1 cellular context compared by ENCODE assay signal in genomic region chr14:105414456-105415371, GRCh38.
TF ChIP-seq lines count a peak whose summit lies in the region.

No MANE protein-coding gene starts in this region.

TF ChIP-seq in SK-N-SH, 30 proteins besides CTCF, POLR2A, EP300 and RAD21:
- TF ChIP-seq MAX (IDR thresholded peaks at IDR 0.05; ENCODE audit: low read depth) = peak; percentile 23; the same call in 1 of the 2 replicates
- TF ChIP-seq MXI1 (IDR thresholded peaks at IDR 0.05; ENCODE audit: low read depth, low read length) = peak; percentile 38; the same call in 1 of the 2 replicates
- TF ChIP-seq, protein P1, sequence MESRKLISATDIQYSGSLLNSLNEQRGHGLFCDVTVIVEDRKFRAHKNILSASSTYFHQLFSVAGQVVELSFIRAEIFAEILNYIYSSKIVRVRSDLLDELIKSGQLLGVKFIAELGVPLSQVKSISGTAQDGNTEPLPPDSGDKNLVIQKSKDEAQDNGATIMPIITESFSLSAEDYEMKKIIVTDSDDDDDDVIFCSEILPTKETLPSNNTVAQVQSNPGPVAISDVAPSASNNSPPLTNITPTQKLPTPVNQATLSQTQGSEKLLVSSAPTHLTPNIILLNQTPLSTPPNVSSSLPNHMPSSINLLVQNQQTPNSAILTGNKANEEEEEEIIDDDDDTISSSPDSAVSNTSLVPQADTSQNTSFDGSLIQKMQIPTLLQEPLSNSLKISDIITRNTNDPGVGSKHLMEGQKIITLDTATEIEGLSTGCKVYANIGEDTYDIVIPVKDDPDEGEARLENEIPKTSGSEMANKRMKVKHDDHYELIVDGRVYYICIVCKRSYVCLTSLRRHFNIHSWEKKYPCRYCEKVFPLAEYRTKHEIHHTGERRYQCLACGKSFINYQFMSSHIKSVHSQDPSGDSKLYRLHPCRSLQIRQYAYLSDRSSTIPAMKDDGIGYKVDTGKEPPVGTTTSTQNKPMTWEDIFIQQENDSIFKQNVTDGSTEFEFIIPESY (IDR thresholded peaks at IDR 0.05; ENCODE audit: borderline replicate concordance, low read depth) = no peak
- 0 out of 2 replicates have a peak, but pooled peaks have one; percentile 31 for TF ChIP-seq POLR2AphosphoS5 (IDR thresholded peaks at IDR 0.05; ENCODE audit: low read depth, low read length)
TF ChIP-seq in SK-N-SH: peak in this region for 3.
